ENCODE assay signal across 17 cellular contexts in genomic region chr16:17266606-17267313, GRCh38.
DNase-seq lines count a peak whose midpoint lies in the region; ATAC-seq and TF ChIP-seq lines count a peak whose summit lies in the region.
"Had no signal": no experiment of that assay in that cellular context is flagged by ENCODE, and none has a peak within 500 bp of the region (broad histone marks: within the 10 kb centered on the region; RNA-seq: fewer than 3 reads in every experiment).

No MANE protein-coding gene starts in this region.

- TF ChIP-seq CTCF in body of pancreas (IDR thresholded peaks at IDR 0.05), result peak in 3 of 7 experiments; percentile 19 to 29 (median 21)
- TF ChIP-seq CTCF in esophagus squamous epithelium (IDR thresholded peaks at IDR 0.05), result no peak
- TF ChIP-seq CTCF in tibial nerve (IDR thresholded peaks at IDR 0.05), result no peak

- no peaks in the 10 kb centered on the region for H3K27me3 ChIP-seq in BLaER1
- H3K27me3 ChIP-seq in body of pancreas, result no peaks in the 10 kb centered on the region
- no peaks in the 10 kb centered on the region for H3K27me3 ChIP-seq in mucosa of rectum (ENCODE audit: control insufficient read depth in 2 of 2, insufficient read depth in 2 of 2, low read length in 2 of 2)
- no peaks in the 10 kb centered on the region for H3K27me3 ChIP-seq in esophagus squamous epithelium
- H3K27me3 ChIP-seq in tibial nerve, result no peaks in the 10 kb centered on the region
- H3K27me3 ChIP-seq: MG63 had no signal

- peak; percentile 22 to 78 (median 73) for TF ChIP-seq POLR2A in body of pancreas (IDR thresholded peaks at IDR 0.05)
- no peak for TF ChIP-seq POLR2A in esophagus squamous epithelium (IDR thresholded peaks at IDR 0.05)
- TF ChIP-seq POLR2A in tibial nerve (IDR thresholded peaks at IDR 0.05), result no peak

- no peak overlapping the region for H3K4me3 ChIP-seq in BLaER1
- H3K4me3 ChIP-seq in body of pancreas, result no peak overlapping the region
- H3K4me3 ChIP-seq in mucosa of rectum (ENCODE audit: low read length in 2 of 2), result peak overlapping the region in 1 of 2 donors; percentile 14
- H3K4me3 ChIP-seq in esophagus squamous epithelium, result no peak overlapping the region
- H3K4me3 ChIP-seq in tibial nerve, result no peak overlapping the region
- H3K4me3 ChIP-seq: GM12878, lung, MG63, SK-N-MC had no signal

- H3K36me3 ChIP-seq in BLaER1 (peaks cover 11% of the 10 kb centered on the region; the same call in 1 of the 2 replicates), body of pancreas (replicated peaks in 1 of 2; ENCODE audit: insufficient read depth in 1 of 2, low read depth in 2 of 2) (no peaks in the 10 kb centered on the region), mucosa of rectum (ENCODE audit: control insufficient read depth in 2 of 2, insufficient read depth in 2 of 2, low read length in 2 of 2) (no peaks in the 10 kb centered on the region), esophagus squamous epithelium (no peaks in the 10 kb centered on the region), tibial nerve (no peaks in the 10 kb centered on the region)
- H3K36me3 ChIP-seq: MG63 had no signal

- DNase-seq in NCI-H2081 treated with DMSO at 0.1 percent for 48 hours (lab: John Stamatoyannopoulos, UW) (peak; percentile 39), body of pancreas (peak; percentile 96 to 98 (median 98)), esophagus squamous epithelium (lab: John Stamatoyannopoulos, UW) (no peak), tibial nerve (ENCODE audit: low spot score in 2 of 2) (no peak)
- DNase-seq in activated CD8-positive, alpha-beta memory T cell treated with anti-CD3 and anti-CD28 coated beads, Interleukin-2, amount 50 U/mL, for 4 hours, result no peak
- DNase-seq: activated naive CD8-positive, alpha-beta T cell treated with anti-CD3 and anti-CD28 coated beads for 36 hours; activated T-cell treated with anti-CD3 and anti-CD28 coated beads, Interleukin-2, amount 50 U/mL, for 4 hours; CD4-positive, alpha-beta memory T cell; MG63; stimulated activated CD4-positive, alpha-beta T cell treated with anti-CD3 and anti-CD28 coated beads, Interleukin-4, amount 100 ng/mL, for 4 hours had no signal

- H3K27ac ChIP-seq in BLaER1 (peak overlapping the region; percentile 38; the same call in 1 of the 2 replicates), body of pancreas (peak overlapping the region; percentile 85 to 91 (median 87)), mucosa of rectum (ENCODE audit: low read depth in 2 of 2, low read length in 2 of 2) (peak overlapping the region; percentile 74 to 79), esophagus squamous epithelium (no peak overlapping the region), tibial nerve (no peak overlapping the region)
- H3K27ac ChIP-seq: SK-N-MC had no signal

- ATAC-seq in body of pancreas (peak; percentile 92), HG03432 (IDR thresholded peaks at IDR 0.05; ENCODE audit: unreplicated experiment) (no peak)
- ATAC-seq: activated T-cell treated with anti-CD3 and anti-CD28 coated beads, Interleukin-2, amount 50 U/mL, for 4 hours; GM12878; HepG2 had no signal

- H3K9ac ChIP-seq in BLaER1, result no peak overlapping the region
- H3K9ac ChIP-seq in mucosa of rectum (ENCODE audit: low read depth in 1 of 2, low read length in 2 of 2), result peak overlapping the region in 1 of 2 donors; percentile 23

- H3K4me1 ChIP-seq in BLaER1 (peaks cover 54% of the 10 kb centered on the region), body of pancreas (peaks cover 65% of the 10 kb centered on the region), mucosa of rectum (ENCODE audit: control insufficient read depth in 2 of 2, insufficient read depth in 2 of 2, low read length in 2 of 2) (peaks cover 28 to 36% of the 10 kb centered on the region in 2 donors), esophagus squamous epithelium (peaks cover 0 to 10% (median 0%) of the 10 kb centered on the region in 3 donors), tibial nerve (peaks cover 0 to 18% (median 7%) of the 10 kb centered on the region in 4 donors)

- no peaks in the 10 kb centered on the region for H3K9me3 ChIP-seq in BLaER1
- H3K9me3 ChIP-seq in body of pancreas, result no peaks in the 10 kb centered on the region
- H3K9me3 ChIP-seq in mucosa of rectum (ENCODE audit: control insufficient read depth in 2 of 2, low read length in 2 of 2), result no peaks in the 10 kb centered on the region
- no peaks in the 10 kb centered on the region for H3K9me3 ChIP-seq in esophagus squamous epithelium
- H3K9me3 ChIP-seq in tibial nerve, result no peaks in the 10 kb centered on the region
- H3K9me3 ChIP-seq: MG63 had no signal

- 7 to 25% methylated on average over 14 to 16 of the region's 16 CpGs for WGBS in body of pancreas, 2 donors
- 80 to 81% methylated on average over 9 to 10 of the region's 16 CpGs for WGBS in esophagus squamous epithelium, 2 donors
- 81 to 83% methylated on average over 15 to 16 of the region's 16 CpGs for WGBS in tibial nerve, 2 donors

- TF ChIP-seq EP300 in tibial nerve (IDR thresholded peaks at IDR 0.05), result no peak

- H4K20me1 ChIP-seq in BLaER1, result peaks cover 77% of the 10 kb centered on the region

- H3K4me2 ChIP-seq in BLaER1, result peak overlapping the region; percentile 6; the same call in 1 of the 2 replicates

- intact Hi-C loops in body of pancreas (cut with DNase I), result no loop called here
- intact Hi-C loops in esophagus squamous epithelium (cut with DNase I), result no loop called here

Comparison
In these comparisons a context has a peak if more than half of its experiments do, and no peak if none do; other contexts are left out.
1. H3K27ac ChIP-seq: peak in BLaER1 (single experiment), body of pancreas (4 of 4) and mucosa of rectum (2 of 2); none in esophagus squamous epithelium (0 of 4) and tibial nerve (0 of 4).
2. DNase-seq: peak in NCI-H2081 treated with DMSO at 0.1 percent for 48 hours (single experiment) and body of pancreas (4 of 4); none in esophagus squamous epithelium (single experiment), activated CD8-positive, alpha-beta memory T cell treated with anti-CD3 and anti-CD28 coated beads, Interleukin-2, amount 50 U/mL, for 4 hours (single experiment) and tibial nerve (0 of 2).
3. POLR2A ChIP-seq: peak in body of pancreas (3 of 3); none in esophagus squamous epithelium (0 of 4) and tibial nerve (0 of 2).